17 cellular contexts compared by ENCODE assay signal in the genomic region with DNA sequence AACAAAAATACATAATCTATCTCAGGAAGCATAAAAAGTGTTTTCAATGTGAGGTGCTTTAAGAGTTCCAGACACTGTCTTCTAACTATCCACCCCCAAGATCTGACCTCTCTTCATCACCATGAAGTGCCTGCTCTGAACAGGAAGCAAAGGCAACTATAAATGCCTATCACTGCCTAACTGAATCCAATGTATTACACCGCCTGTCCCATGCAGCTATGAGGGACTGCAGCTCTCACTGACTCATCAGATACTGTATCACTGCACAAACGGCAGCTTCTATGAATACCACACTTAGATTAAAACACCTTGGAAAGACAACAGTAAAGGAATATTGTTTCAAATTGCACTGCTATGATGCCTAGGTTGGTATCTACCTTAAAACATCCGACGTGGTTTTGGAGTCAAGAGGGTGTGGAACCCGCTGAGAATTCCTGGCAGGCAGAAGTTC.
DNase-seq lines count a peak whose midpoint lies in the region; ATAC-seq and TF ChIP-seq lines count a peak whose summit lies in the region.
"Had no signal": no experiment of that assay in that cellular context is flagged by ENCODE, and none has a peak within 500 bp of the region (broad histone marks: within the 10 kb centered on the region; RNA-seq: fewer than 3 reads in every experiment).

No MANE protein-coding gene starts in this region.

- intact Hi-C loops in activated naive CD4-positive, alpha-beta T cell treated with anti-CD3 and anti-CD28 coated beads for 36 hours (cut with micrococcal nuclease): no loop called here

- ATAC-seq in activated naive CD4-positive, alpha-beta T cell treated with anti-CD3 and anti-CD28 coated beads, Interleukin-2, amount 50 U/mL, for 72 hours: no peak
- peak; percentile 92 for ATAC-seq in SK-N-SH treated with all-trans-retinoic acid at 6 μM for 48 hours

- H3K27me3 Mint-ChIP-seq in activated naive CD4-positive, alpha-beta T cell treated with anti-CD3 and anti-CD28 coated beads, Interleukin-2, amount 10 ng/mL, durations not matched to agents 7 days and 5 days: no peaks in the 10 kb centered on the region
- no peaks in the 10 kb centered on the region for H3K27me3 Mint-ChIP-seq in activated naive CD4-positive, alpha-beta T cell treated with anti-CD3 and anti-CD28 coated beads for 36 hours (ENCODE audit: low read depth)
- H3K27me3 Mint-ChIP-seq: IgD-negative memory B cell had no signal

- no peaks in the 10 kb centered on the region for H3K9me3 Mint-ChIP-seq in activated naive CD4-positive, alpha-beta T cell treated with anti-CD3 and anti-CD28 coated beads, Interleukin-2, amount 10 ng/mL, durations not matched to agents 7 days and 5 days
- no peaks in the 10 kb centered on the region for H3K9me3 Mint-ChIP-seq in activated naive CD4-positive, alpha-beta T cell treated with anti-CD3 and anti-CD28 coated beads, Interleukin-2, amount 50 U/mL, for 72 hours
- H3K9me3 Mint-ChIP-seq in activated naive CD4-positive, alpha-beta T cell treated with anti-CD3 and anti-CD28 coated beads for 36 hours: no peaks in the 10 kb centered on the region
- H3K9me3 Mint-ChIP-seq: IgD-negative memory B cell had no signal

- H3K4me3 ChIP-seq in fibroblast of pulmonary artery (replicated peaks; ENCODE audit: low read depth, low read length): no peak overlapping the region

- peak overlapping the region; percentile 74 for H3K27ac Mint-ChIP-seq in activated naive CD4-positive, alpha-beta T cell treated with anti-CD3 and anti-CD28 coated beads, Interleukin-2, amount 10 ng/mL, durations not matched to agents 7 days and 5 days
- H3K27ac Mint-ChIP-seq in activated naive CD4-positive, alpha-beta T cell treated with anti-CD3 and anti-CD28 coated beads, Interleukin-2, amount 50 U/mL, for 72 hours: no peak overlapping the region
- H3K27ac Mint-ChIP-seq in activated naive CD4-positive, alpha-beta T cell treated with anti-CD3 and anti-CD28 coated beads for 36 hours: no peak overlapping the region
- H3K27ac Mint-ChIP-seq: IgD-negative memory B cell had no signal

- H3K4me1 Mint-ChIP-seq in activated naive CD4-positive, alpha-beta T cell treated with anti-CD3 and anti-CD28 coated beads, Interleukin-2, amount 10 ng/mL, durations not matched to agents 7 days and 5 days: peaks cover 70% of the 10 kb centered on the region
- H3K4me1 Mint-ChIP-seq in activated naive CD4-positive, alpha-beta T cell treated with anti-CD3 and anti-CD28 coated beads for 36 hours (ENCODE audit: low read depth): peaks cover 8% of the 10 kb centered on the region
- H3K4me1 Mint-ChIP-seq: IgD-negative memory B cell had no signal

- H3K36me3 Mint-ChIP-seq in activated naive CD4-positive, alpha-beta T cell treated with anti-CD3 and anti-CD28 coated beads, Interleukin-2, amount 10 ng/mL, durations not matched to agents 7 days and 5 days: peaks cover 64% of the 10 kb centered on the region
- peaks cover 5 to 10% of the 10 kb centered on the region in 2 donors for H3K36me3 Mint-ChIP-seq in activated naive CD4-positive, alpha-beta T cell treated with anti-CD3 and anti-CD28 coated beads, Interleukin-2, amount 50 U/mL, for 72 hours
- H3K36me3 Mint-ChIP-seq in activated naive CD4-positive, alpha-beta T cell treated with anti-CD3 and anti-CD28 coated beads for 36 hours (ENCODE audit: low read depth): peaks cover 27% of the 10 kb centered on the region

- DNase-seq in activated naive CD4-positive, alpha-beta T cell treated with anti-CD3 and anti-CD28 coated beads, Interleukin-2, amount 10 ng/mL, durations not matched to agents 7 days and 5 days: no peak
- DNase-seq in activated naive CD4-positive, alpha-beta T cell treated with anti-CD3 and anti-CD28 coated beads, Interleukin-2, amount 50 U/mL, for 72 hours (ENCODE audit: low spot score in 2 of 2): no peak
- DNase-seq in fibroblast of pulmonary artery (ENCODE audit: low read depth) (peak; percentile 41), smooth muscle cell of the brain vasculature (ENCODE audit: low read depth, low spot score) (peak; percentile 20), HuH-7.5 (ENCODE audit: low spot score) (no peak)
- no peak for DNase-seq in activated naive CD4-positive, alpha-beta T cell treated with anti-CD3 and anti-CD28 coated beads for 36 hours
- DNase-seq in activated T-cell treated with anti-CD3 and anti-CD28 coated beads, Interleukin-2, amount 50 U/mL, for 1 hour: no peak
- DNase-seq: activated CD4-positive, CD25-positive, alpha-beta regulatory T cell treated with anti-CD3 and anti-CD28 coated beads, Interleukin-2, amount 50 U/mL, for 72 hours; AML-193; DND-41; hypothalamus; NCI-H1417 treated with DMSO at 0.1 percent for 48 hours; NCI-H82; stimulated activated CD4-positive, alpha-beta T cell treated with anti-CD3 and anti-CD28 coated beads, Interleukin-2, amount 100 ng/mL, for 48 hours; stimulated activated naive CD4-positive, alpha-beta T cell treated with Interleukin-2 at 50 U/mL for 16 hours had no signal

- CTCF ChIA-PET in activated naive CD4-positive, alpha-beta T cell treated with anti-CD3 and anti-CD28 coated beads, Interleukin-2, amount 10 ng/mL, durations not matched to agents 7 days and 5 days (lab: Charles Lee): no interaction called here
- CTCF ChIA-PET in activated naive CD4-positive, alpha-beta T cell treated with anti-CD3 and anti-CD28 coated beads for 36 hours (lab: Charles Lee): interaction anchor here (0.6 kb wide), 1 partner anchor 172 kb away, joined by 3 read pairs; no protein-coding TSS in a partner anchor

- TF ChIP-seq CTCF in fibroblast of pulmonary artery (IDR thresholded peaks at IDR 0.05; ENCODE audit: low read length, missing control alignments): no peak

- H3K4me3 Mint-ChIP-seq in activated naive CD4-positive, alpha-beta T cell treated with anti-CD3 and anti-CD28 coated beads, Interleukin-2, amount 10 ng/mL, durations not matched to agents 7 days and 5 days: no peak overlapping the region
- no peak overlapping the region for H3K4me3 Mint-ChIP-seq in activated naive CD4-positive, alpha-beta T cell treated with anti-CD3 and anti-CD28 coated beads for 36 hours
- H3K4me3 Mint-ChIP-seq: IgD-negative memory B cell had no signal

TF ChIP-seq in SK-N-SH treated with all-trans-retinoic acid at 6 μM for 48 hours, 23 proteins besides CTCF, POLR2A, EP300 and RAD21:
- no peak for TF ChIP-seq PPARA (CRISPR knock-in tag; IDR thresholded peaks at IDR 0.05; ENCODE audit: borderline replicate concordance)
- TF ChIP-seq ESRRG (CRISPR knock-in tag; IDR thresholded peaks at IDR 0.05): no peak
- TF ChIP-seq ZNF8 (CRISPR knock-in tag; IDR thresholded peaks at IDR 0.05): no peak

Comparison
In these comparisons a context has a peak if more than half of its experiments do, and no peak if none do; other contexts are left out.
1. DNase-seq: peak in fibroblast of pulmonary artery (single experiment) and smooth muscle cell of the brain vasculature (single experiment); none in activated naive CD4-positive, alpha-beta T cell treated with anti-CD3 and anti-CD28 coated beads, Interleukin-2, amount 10 ng/mL, durations not matched to agents 7 days and 5 days (single experiment), activated naive CD4-positive, alpha-beta T cell treated with anti-CD3 and anti-CD28 coated beads, Interleukin-2, amount 50 U/mL, for 72 hours (0 of 2), HuH-7.5 (single experiment), activated naive CD4-positive, alpha-beta T cell treated with anti-CD3 and anti-CD28 coated beads for 36 hours (single experiment) and activated T-cell treated with anti-CD3 and anti-CD28 coated beads, Interleukin-2, amount 50 U/mL, for 1 hour (single experiment).